Comparison of ENCODE assay signal across 16 cellular contexts in the genomic region with DNA sequence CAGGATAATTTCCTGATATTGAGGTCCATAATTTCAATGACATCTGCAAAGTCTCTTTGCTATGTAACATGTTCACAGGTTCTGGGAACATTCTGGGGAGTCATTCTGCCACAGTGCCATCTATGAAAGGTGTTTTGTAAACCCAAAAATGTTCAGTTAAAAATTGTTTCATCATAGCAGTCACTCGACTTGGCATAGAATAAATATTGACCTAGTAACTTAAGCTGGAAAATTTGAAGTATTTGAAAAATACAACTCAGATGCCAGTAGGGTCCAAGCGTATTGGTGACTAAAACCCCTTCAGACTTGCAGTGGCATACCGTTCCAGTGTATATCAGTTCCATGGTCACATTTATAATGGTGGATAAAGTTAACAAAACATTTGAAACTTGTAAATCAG. TPM values are rescaled to one million over a fixed set of nuclear protein-coding genes. Genes with fewer than 3 reads are reported as not detected.
DNase-seq lines count a peak whose midpoint lies in the region; ATAC-seq and TF ChIP-seq lines count a peak whose summit lies in the region.
"Had no signal": no experiment of that assay in that cellular context is flagged by ENCODE, and none has a peak within 500 bp of the region (broad histone marks: within the 10 kb centered on the region; RNA-seq: fewer than 3 reads in every experiment).

No MANE protein-coding gene starts in this region.

- H3K36me3 Mint-ChIP-seq in GM23338 (ENCODE audit: low read depth) (peaks cover 46% of the 10 kb centered on the region), Calu3 (ENCODE audit: insufficient read depth, unreplicated experiment) (no peaks in the 10 kb centered on the region)

- no peaks in the 10 kb centered on the region for H3K27me3 Mint-ChIP-seq in GM23338 (ENCODE audit: insufficient read depth, low read depth, poor library complexity)
- H3K27me3 Mint-ChIP-seq in Calu3 (ENCODE audit: unreplicated experiment): no peaks in the 10 kb centered on the region

- BruUV-seq in Calu3 (replicated peaks; lab: Mats Ljungman, UMichigan): no TSS peak

- no peak for ATAC-seq in GM23338
- ATAC-seq in right lobe of liver: peak; percentile 48 to 69 (median 63)

- peaks cover 31% of the 10 kb centered on the region; the same call in 1 of the 2 replicates for H4K20me1 ChIP-seq in GM23338 (replicated peaks; ENCODE audit: insufficient read depth)
- H4K20me1 ChIP-seq in SU-DHL-6 (ENCODE audit: low read depth, low read length): peaks cover 16% of the 10 kb centered on the region

- H3K4me3 Mint-ChIP-seq in GM23338 (no peak overlapping the region), Calu3 (ENCODE audit: low read depth, unreplicated experiment) (no peak overlapping the region)

- intact Hi-C loops in right lobe of liver (cut with DNase I) (no loop called here), tibial artery (cut with DNase I; ENCODE audit: low total_unique reads) (loop anchor here (10.0 kb wide), 1 partner anchor 205 kb away; a partner anchor contains a TSS), ascending aorta (cut with DNase I) (no loop called here), Calu3 (cut with micrococcal nuclease; ENCODE audit: unreplicated experiment) (loop anchor here (10.0 kb wide), 1 partner anchor 205 kb away; a partner anchor contains a TSS)

- H3K27me3 ChIP-seq in GM23338 (ENCODE audit: insufficient read depth): no peaks in the 10 kb centered on the region
- no peaks in the 10 kb centered on the region for H3K27me3 ChIP-seq in SU-DHL-6 (ENCODE audit: low read length)
- H3K27me3 ChIP-seq in right lobe of liver: no peaks in the 10 kb centered on the region
- no peaks in the 10 kb centered on the region for H3K27me3 ChIP-seq in tibial artery
- H3K27me3 ChIP-seq in ascending aorta: no peaks in the 10 kb centered on the region

- H3F3A ChIP-seq in GM23338 (replicated peaks; ENCODE audit: low read depth): no peaks in the 10 kb centered on the region
- H3F3A ChIP-seq in SU-DHL-6 (ENCODE audit: insufficient read depth): peaks cover 77% of the 10 kb centered on the region

- DNase-seq in GM23338 (ENCODE audit: low spot score) (no peak), right lobe of liver (no peak), tibial artery (no peak), ascending aorta (ENCODE audit: low spot score in 2 of 2) (no peak), SIG-M5 treated with dmso at 0.1 percent for 504 hours (lab: John Stamatoyannopoulos, UW; ENCODE audit: unreplicated experiment) (no peak), Calu3 (no peak)
- DNase-seq: H7, NCI-H1417 treated with DMSO at 0.1 percent for 48 hours, NCI-H2029, NCI-H2171, NCI-H446, NCI-H69, PC-9 had no signal

- H3K4me2 ChIP-seq in GM23338: peak overlapping the region; percentile 6; the same call in 1 of the 2 replicates
- peak overlapping the region; percentile 87 for H3K4me2 ChIP-seq in SU-DHL-6 (ENCODE audit: low read depth, low read length, poor library complexity, severe bottlenecking)
- H3K4me2 ChIP-seq: PC-9 had no signal

- H3K9me3 ChIP-seq in SU-DHL-6 (ENCODE audit: insufficient read depth, low read length) (no peaks in the 10 kb centered on the region), right lobe of liver (no peaks in the 10 kb centered on the region), tibial artery (no peaks in the 10 kb centered on the region), ascending aorta (no peaks in the 10 kb centered on the region)

- H3K27ac Mint-ChIP-seq in GM23338 (no peak overlapping the region), Calu3 (ENCODE audit: unreplicated experiment) (no peak overlapping the region)

- H3K9me2 ChIP-seq in GM23338 (ENCODE audit: insufficient read depth) (no peaks in the 10 kb centered on the region), SU-DHL-6 (replicated peaks; ENCODE audit: insufficient read depth, low read length) (no peaks in the 10 kb centered on the region)

- H3K27ac ChIP-seq in GM23338 (ENCODE audit: low read depth) (no peak overlapping the region), SU-DHL-6 (ENCODE audit: low read depth, low read length) (peak overlapping the region; percentile 65), right lobe of liver (peak overlapping the region in 1 of 3 donors; percentile 18), tibial artery (peak overlapping the region; percentile 26 to 43), ascending aorta (peak overlapping the region in 1 of 2 donors; percentile 54)
- H3K27ac ChIP-seq: C4-2B, HL-60, PC-9 had no signal

- H3K79me2 ChIP-seq in GM23338 (replicated peaks; ENCODE audit: insufficient read depth) (peaks cover 100% of the 10 kb centered on the region), SU-DHL-6 (ENCODE audit: insufficient read depth, low read length) (peaks cover 93% of the 10 kb centered on the region)

- CTCF ChIA-PET in Calu3 (lab: Charles Lee): no interaction called here

- no peak overlapping the region for H2AFZ ChIP-seq in GM23338
- H2AFZ ChIP-seq in SU-DHL-6 (ENCODE audit: low read depth, low read length, severe bottlenecking): no peak overlapping the region
- H2AFZ ChIP-seq: PC-9 had no signal

- no peak for TF ChIP-seq POLR2A in right lobe of liver (IDR thresholded peaks at IDR 0.05)

- 30% methylated on average over 3 of the region's 3 CpGs for WGBS in right lobe of liver (ENCODE audit: insufficient coverage, low coverage, low lambda C conversion rate, missing lambda C conversion rate)

- peaks cover 25% of the 10 kb centered on the region for H3K4me1 Mint-ChIP-seq in GM23338
- no peaks in the 10 kb centered on the region for H3K4me1 Mint-ChIP-seq in Calu3 (ENCODE audit: low read depth, unreplicated experiment)

- peaks cover 5% of the 10 kb centered on the region for H3K36me3 ChIP-seq in GM23338 (ENCODE audit: insufficient read depth)
- H3K36me3 ChIP-seq in SU-DHL-6 (ENCODE audit: low read length): peaks cover 51% of the 10 kb centered on the region
- no peaks in the 10 kb centered on the region for H3K36me3 ChIP-seq in right lobe of liver
- H3K36me3 ChIP-seq in tibial artery: no peaks in the 10 kb centered on the region
- H3K36me3 ChIP-seq in ascending aorta: peaks cover 0 to 4% of the 10 kb centered on the region in 2 donors

- H3K4me1 ChIP-seq in GM23338 (ENCODE audit: insufficient read depth): peaks cover 34% of the 10 kb centered on the region
- H3K4me1 ChIP-seq in right lobe of liver: peaks cover 0 to 16% (median 7%) of the 10 kb centered on the region in 4 donors
- H3K4me1 ChIP-seq in tibial artery: peaks cover 0 to 80% (median 42%) of the 10 kb centered on the region in 4 donors
- H3K4me1 ChIP-seq in ascending aorta: peaks cover 4 to 53% of the 10 kb centered on the region in 2 donors

- H3K4me3 ChIP-seq in GM23338: no peak overlapping the region
- no peak overlapping the region for H3K4me3 ChIP-seq in SU-DHL-6 (ENCODE audit: insufficient read depth, low read length, poor library complexity, severe bottlenecking)
- no peak overlapping the region for H3K4me3 ChIP-seq in right lobe of liver
- no peak overlapping the region for H3K4me3 ChIP-seq in tibial artery
- H3K4me3 ChIP-seq in ascending aorta: no peak overlapping the region
- H3K4me3 ChIP-seq: PC-9 had no signal

- TF ChIP-seq CTCF in GM23338 (conservative IDR thresholded peaks at IDR 0.05; ENCODE audit: low read depth in 2 of 2) (no peak), SU-DHL-6 (IDR thresholded peaks at IDR 0.05; ENCODE audit: insufficient read depth, low read length, poor library complexity, severe bottlenecking) (no peak), right lobe of liver (IDR thresholded peaks at IDR 0.05) (no peak), tibial artery (IDR thresholded peaks at IDR 0.05) (no peak), ascending aorta (IDR thresholded peaks at IDR 0.05) (no peak), Calu3 (IDR thresholded peaks at IDR 0.05; ENCODE audit: unreplicated experiment) (no peak)

- H3K9me3 Mint-ChIP-seq in GM23338: peaks cover 3% of the 10 kb centered on the region; the same call in 1 of the 3 replicates
- H3K9me3 Mint-ChIP-seq in Calu3 (ENCODE audit: low read depth, unreplicated experiment): no peaks in the 10 kb centered on the region

- H3K9ac ChIP-seq in SU-DHL-6 (ENCODE audit: low read length): no peak overlapping the region

TF ChIP-seq in GM23338, 12 proteins besides CTCF, POLR2A, EP300 and RAD21 (continues in another document):
- TF ChIP-seq, protein P1, sequence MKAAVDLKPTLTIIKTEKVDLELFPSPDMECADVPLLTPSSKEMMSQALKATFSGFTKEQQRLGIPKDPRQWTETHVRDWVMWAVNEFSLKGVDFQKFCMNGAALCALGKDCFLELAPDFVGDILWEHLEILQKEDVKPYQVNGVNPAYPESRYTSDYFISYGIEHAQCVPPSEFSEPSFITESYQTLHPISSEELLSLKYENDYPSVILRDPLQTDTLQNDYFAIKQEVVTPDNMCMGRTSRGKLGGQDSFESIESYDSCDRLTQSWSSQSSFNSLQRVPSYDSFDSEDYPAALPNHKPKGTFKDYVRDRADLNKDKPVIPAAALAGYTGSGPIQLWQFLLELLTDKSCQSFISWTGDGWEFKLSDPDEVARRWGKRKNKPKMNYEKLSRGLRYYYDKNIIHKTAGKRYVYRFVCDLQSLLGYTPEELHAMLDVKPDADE (IDR thresholded peaks at IDR 0.05): no peak
- TF ChIP-seq, protein P2, sequence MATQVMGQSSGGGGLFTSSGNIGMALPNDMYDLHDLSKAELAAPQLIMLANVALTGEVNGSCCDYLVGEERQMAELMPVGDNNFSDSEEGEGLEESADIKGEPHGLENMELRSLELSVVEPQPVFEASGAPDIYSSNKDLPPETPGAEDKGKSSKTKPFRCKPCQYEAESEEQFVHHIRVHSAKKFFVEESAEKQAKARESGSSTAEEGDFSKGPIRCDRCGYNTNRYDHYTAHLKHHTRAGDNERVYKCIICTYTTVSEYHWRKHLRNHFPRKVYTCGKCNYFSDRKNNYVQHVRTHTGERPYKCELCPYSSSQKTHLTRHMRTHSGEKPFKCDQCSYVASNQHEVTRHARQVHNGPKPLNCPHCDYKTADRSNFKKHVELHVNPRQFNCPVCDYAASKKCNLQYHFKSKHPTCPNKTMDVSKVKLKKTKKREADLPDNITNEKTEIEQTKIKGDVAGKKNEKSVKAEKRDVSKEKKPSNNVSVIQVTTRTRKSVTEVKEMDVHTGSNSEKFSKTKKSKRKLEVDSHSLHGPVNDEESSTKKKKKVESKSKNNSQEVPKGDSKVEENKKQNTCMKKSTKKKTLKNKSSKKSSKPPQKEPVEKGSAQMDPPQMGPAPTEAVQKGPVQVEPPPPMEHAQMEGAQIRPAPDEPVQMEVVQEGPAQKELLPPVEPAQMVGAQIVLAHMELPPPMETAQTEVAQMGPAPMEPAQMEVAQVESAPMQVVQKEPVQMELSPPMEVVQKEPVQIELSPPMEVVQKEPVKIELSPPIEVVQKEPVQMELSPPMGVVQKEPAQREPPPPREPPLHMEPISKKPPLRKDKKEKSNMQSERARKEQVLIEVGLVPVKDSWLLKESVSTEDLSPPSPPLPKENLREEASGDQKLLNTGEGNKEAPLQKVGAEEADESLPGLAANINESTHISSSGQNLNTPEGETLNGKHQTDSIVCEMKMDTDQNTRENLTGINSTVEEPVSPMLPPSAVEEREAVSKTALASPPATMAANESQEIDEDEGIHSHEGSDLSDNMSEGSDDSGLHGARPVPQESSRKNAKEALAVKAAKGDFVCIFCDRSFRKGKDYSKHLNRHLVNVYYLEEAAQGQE (IDR thresholded peaks at IDR 0.05; ENCODE audit: unreplicated experiment): no peak

RNA-seq across cellular contexts. Expression of a gene that starts 6.8 kb away (rescaled TPM):
- 145 and 175 TPM in 2 replicates for total RNA-seq in GM23338 (2014; rRNA removed; shearing (Covaris generic))
- polyA plus RNA-seq in GM23338 (2016; fragmentation: Nextera tagmentation; extraction: Ambion mirVana): 115 and 145 TPM in 2 replicates
- total RNA-seq in right lobe of liver (10 to 100 TPM in 3 of 6 experiments, 1 to 10 TPM in 3; 7.0 to 14.2 (median 9.9) TPM), ascending aorta (24.2 TPM), Calu3 (2022) (29.8 and 39.1 TPM in 2 replicates)

Comparison
In these comparisons a context has a peak if more than half of its experiments do, and no peak if none do; other contexts are left out.
1. intact Hi-C loops: an anchor here in tibial artery (10.0 kb wide) and Calu3 (10.0 kb wide); none called in right lobe of liver and ascending aorta.